14 cellular contexts compared by ENCODE assay signal in genomic region chr1:18182518-18183160, GRCh38.
DNase-seq lines count a peak whose midpoint lies in the region; ATAC-seq, FAIRE-seq and TF ChIP-seq lines count a peak whose summit lies in the region.
"Had no signal": no experiment of that assay in that cellular context is flagged by ENCODE, and none has a peak within 500 bp of the region (broad histone marks: within the 10 kb centered on the region; RNA-seq: fewer than 3 reads in every experiment).

No MANE protein-coding gene starts in this region.

- POLR2A ChIA-PET in H1 (lab: Charles Lee; ENCODE audit: partially characterized antibody): no interaction called here

- peak in 1 of 3 experiments; percentile 17; a peak in 1 of 4 replicates for TF ChIP-seq CTCF in H1 (IDR thresholded peaks at IDR 0.05; ENCODE audit: control extremely low read depth in 1 of 3, insufficient read depth in 1 of 3, low read depth in 1 of 3, low read length in 3 of 3)
- no peak for TF ChIP-seq CTCF in retinal pigment epithelial cell (conservative IDR thresholded peaks at IDR 0.05; ENCODE audit: low read depth, low read length)

- H3K4me1 Mint-ChIP-seq in T-helper 17 cell: no peaks in the 10 kb centered on the region
- H3K4me1 Mint-ChIP-seq: activated CD4-positive, alpha-beta T cell treated with anti-CD3 and anti-CD28 coated beads for 36 hours had no signal

- H4K5ac ChIP-seq in H1 (ENCODE audit: insufficient read length, low read depth, low read length): no peak overlapping the region

- no peak overlapping the region for H2AFZ ChIP-seq in H1 (ENCODE audit: low read length)

- no peak overlapping the region for H4K8ac ChIP-seq in H1 (ENCODE audit: extremely low read depth, insufficient read depth, low read length)

- no peak for TF ChIP-seq EP300 in H1 (IDR thresholded peaks at IDR 0.05; ENCODE audit: borderline replicate concordance in 1 of 2, low read depth in 2 of 2, low read length in 2 of 2)

- H3K9me3 ChIP-seq in H1 (ENCODE audit: insufficient read depth in 2 of 2, low read depth in 1 of 2, low read length in 1 of 2): no peaks in the 10 kb centered on the region
- no peaks in the 10 kb centered on the region for H3K9me3 ChIP-seq in T-helper 17 cell (ENCODE audit: control insufficient read depth, low read length, poor library complexity, severe bottlenecking)
- H3K9me3 ChIP-seq: right lobe of liver, tibial nerve had no signal

- H3K56ac ChIP-seq in H1 (replicated peaks; ENCODE audit: insufficient read length, low read depth, low read length): no peak overlapping the region

- H3K18ac ChIP-seq in H1 (ENCODE audit: extremely low read depth, low read length): no peak overlapping the region

- no peak overlapping the region for H3K4ac ChIP-seq in H1 (replicated peaks; ENCODE audit: insufficient read length, low read depth, low read length)

- no peaks in the 10 kb centered on the region for H3K27me3 ChIP-seq in H1 (replicated peaks in 1 of 4; ENCODE audit: control insufficient read depth in 3 of 4, extremely low read depth in 1 of 4, insufficient read depth in 3 of 4, low read length in 3 of 4)
- H3K27me3 ChIP-seq: right lobe of liver had no signal

- H3K27me3 Mint-ChIP-seq in T-helper 17 cell: peaks cover 75% of the 10 kb centered on the region

- no peak overlapping the region for H2BK15ac ChIP-seq in H1 (ENCODE audit: low read length)

- H4K20me1 ChIP-seq in H1 (replicated peaks in 1 of 2; ENCODE audit: control insufficient read depth in 1 of 2, insufficient read depth in 2 of 2, low read length in 2 of 2): no peaks in the 10 kb centered on the region

- no peak overlapping the region for H2BK5ac ChIP-seq in H1 (ENCODE audit: low read depth, low read length)

- H2BK20ac ChIP-seq in H1 (ENCODE audit: low read length): 0 out of 2 replicates have a peak overlapping the region, but pooled peaks have one; percentile 34

- no peak overlapping the region for H2AK5ac ChIP-seq in H1 (ENCODE audit: low read depth, low read length)

- ATAC-seq in HG03159 (IDR thresholded peaks at IDR 0.05; ENCODE audit: unreplicated experiment): no peak
- no peak for ATAC-seq in T-helper 17 cell
- ATAC-seq: activated CD4-positive, alpha-beta T cell treated with anti-CD3 and anti-CD28 coated beads for 36 hours; esophagus mucosa had no signal

- H3K23me2 ChIP-seq in H1 (ENCODE audit: low read depth, low read length): peaks cover 2% of the 10 kb centered on the region; the same call in 1 of the 2 replicates

- no peak overlapping the region for H4K91ac ChIP-seq in H1 (replicated peaks; ENCODE audit: insufficient read length, low read length)

- no peak for FAIRE-seq in H1 (lab: Jason Lieb, UNC)

- H3K79me1 ChIP-seq in H1 (ENCODE audit: low read depth, low read length): no peaks in the 10 kb centered on the region

- no peak overlapping the region for H2BK120ac ChIP-seq in H1 (replicated peaks; ENCODE audit: low read depth, low read length)

- TF ChIP-seq RAD21 in H1 (IDR thresholded peaks at IDR 0.05 in 1 of 2, conservative IDR thresholded peaks at IDR 0.05 in 1 of 2; ENCODE audit: low read depth in 2 of 2, low read length in 2 of 2): peak; percentile 17 to 21; a peak in 2 of 4 replicates

- no peaks in the 10 kb centered on the region for H3K36me3 ChIP-seq in H1 (ENCODE audit: control insufficient read depth in 2 of 4, insufficient read depth in 4 of 4, low read length in 3 of 4)
- H3K36me3 ChIP-seq: right lobe of liver, tibial nerve had no signal

- H3K36me3 Mint-ChIP-seq in T-helper 17 cell (ENCODE audit: low read depth): no peaks in the 10 kb centered on the region

- WGBS in H1 (ENCODE audit: extremely low coverage in 1 of 2, insufficient coverage in 1 of 2, insufficient read length in 1 of 2, insufficient replicate concordance in 2 of 2, low coverage in 1 of 2, low lambda C conversion rate in 2 of 2, missing lambda C conversion rate in 1 of 2), 2 experiments: 87% methylated on average over 10 of the region's 10 CpGs; no CpG with 5 or more reads in 1 of the 2 experiments

- no peak overlapping the region for H3K27ac ChIP-seq in H1 (ENCODE audit: low read depth, low read length)
- H3K27ac ChIP-seq: right lobe of liver, tibial nerve had no signal

- H3K4me3 Mint-ChIP-seq in T-helper 17 cell: no peak overlapping the region
- H3K4me3 Mint-ChIP-seq: activated CD4-positive, alpha-beta T cell treated with anti-CD3 and anti-CD28 coated beads for 36 hours had no signal

- CTCF ChIA-PET in H1 (lab: Charles Lee; ENCODE audit: partially characterized antibody): interaction anchor here (0.7 to 1.5 kb wide), 6 partner anchors 9 to 198 kb away, joined by 3 to 4 read pairs (median 3); no protein-coding TSS in a partner anchor

- peaks cover 0 to 6% (median 3%) of the 10 kb centered on the region in 4 experiments; a peak in 4 of 7 replicates for H3K4me1 ChIP-seq in H1 (replicated peaks in 1 of 4; ENCODE audit: control insufficient read depth in 3 of 4, insufficient read depth in 4 of 4, low read length in 3 of 4)
- H3K4me1 ChIP-seq: right lobe of liver, tibial nerve had no signal

- H2BK12ac ChIP-seq in H1 (ENCODE audit: low read depth, low read length): no peak overlapping the region

- no peak overlapping the region for H3K9ac ChIP-seq in H1 (replicated peaks in 1 of 4; ENCODE audit: extremely low read depth in 1 of 4, low read depth in 3 of 4, low read length in 3 of 4)

- TF ChIP-seq POLR2A in H1 (IDR thresholded peaks at IDR 0.05; ENCODE audit: control extremely low read depth in 1 of 2, low read depth in 2 of 2, low read length in 2 of 2): no peak

- H3K27ac Mint-ChIP-seq in T-helper 17 cell: no peak overlapping the region
- H3K27ac Mint-ChIP-seq: activated CD4-positive, alpha-beta T cell treated with anti-CD3 and anti-CD28 coated beads for 36 hours had no signal

- H3K4me3 ChIP-seq in H1 (ENCODE audit: extremely low read depth in 1 of 4, insufficient read depth in 2 of 4, low read depth in 3 of 4, low read length in 4 of 4): no peak overlapping the region
- no peak overlapping the region for H3K4me3 ChIP-seq in retinal pigment epithelial cell (ENCODE audit: low read length)
- H3K4me3 ChIP-seq: right lobe of liver, tibial nerve had no signal

- H3K79me2 ChIP-seq in H1 (ENCODE audit: control insufficient read depth in 1 of 2, insufficient read depth in 2 of 2, low read length in 2 of 2): no peaks in the 10 kb centered on the region

- no peak overlapping the region; a peak in 1 of 4 replicates for H3K4me2 ChIP-seq in H1 (ENCODE audit: insufficient read depth in 1 of 2, low read depth in 2 of 2, low read length in 2 of 2)

- no peak overlapping the region for H3K14ac ChIP-seq in H1 (ENCODE audit: insufficient read length)

- DNase-seq in NCI-H510A treated with DMSO at 0.1 percent for 48 hours (lab: John Stamatoyannopoulos, UW): peak; percentile 29
- no peak for DNase-seq in NCI-H510A (lab: John Stamatoyannopoulos, UW)
- peak; percentile 31 for DNase-seq in NCI-H1092 treated with DMSO at 0.1 percent for 48 hours (lab: John Stamatoyannopoulos, UW)
- DNase-seq in H1 (ENCODE audit: low read depth in 1 of 2, low spot score in 2 of 2): no peak
- peak; percentile 2 for DNase-seq in retinal pigment epithelial cell (ENCODE audit: low read depth)
- no peak for DNase-seq in activated CD4-positive, alpha-beta T cell treated with anti-CD3 and anti-CD28 coated beads, Interleukin-2, amount 50 U/mL, for 1 hour
- no peak for DNase-seq in T-helper 17 cell
- DNase-seq: activated CD4-positive, alpha-beta T cell treated with anti-CD3 and anti-CD28 coated beads for 36 hours; activated effector memory CD4-positive, alpha-beta T cell treated with Interleukin-2 at 50 U/mL for 16 hours; GF-D8 had no signal

- no peak overlapping the region for H3K23ac ChIP-seq in H1 (ENCODE audit: insufficient read length)

TF ChIP-seq in H1, 55 proteins besides CTCF, POLR2A, EP300 and RAD21 (continues in another document):
- TF ChIP-seq EGR1 (IDR thresholded peaks at IDR 0.05; ENCODE audit: borderline replicate concordance, low read depth, low read length) (no peak), CREB1 (IDR thresholded peaks at IDR 0.05) (no peak), HDAC2 (IDR thresholded peaks at IDR 0.05; ENCODE audit: borderline replicate concordance in 1 of 2, low read depth in 2 of 2, low read length in 2 of 2) (no peak), TAF1 (IDR thresholded peaks at IDR 0.05; ENCODE audit: low read depth, low read length) (no peak), SAP30 (IDR thresholded peaks at IDR 0.05; ENCODE audit: insufficient read depth, insufficient replicate concordance, low read length) (no peak), ATF3 (IDR thresholded peaks at IDR 0.05; ENCODE audit: insufficient read depth, low read depth, low read length) (no peak), TEAD4 (IDR thresholded peaks at IDR 0.05; ENCODE audit: low read depth, low read length) (no peak), TAF7 (optimal IDR thresholded peaks at IDR 0.05; ENCODE audit: borderline replicate concordance, low read depth, low read length) (no peak), SIX5 (IDR thresholded peaks at IDR 0.05; ENCODE audit: low read depth, low read length) (no peak), NANOG (IDR thresholded peaks at IDR 0.05; ENCODE audit: insufficient read depth, low read depth, low read length, poor library complexity, severe bottlenecking) (no peak), GABPA (IDR thresholded peaks at IDR 0.05; ENCODE audit: borderline replicate concordance, insufficient read depth, low read length) (no peak)

Comparison
In these comparisons a context has a peak if more than half of its experiments do, and no peak if none do; other contexts are left out.
1. DNase-seq: peak in NCI-H510A treated with DMSO at 0.1 percent for 48 hours (single experiment), NCI-H1092 treated with DMSO at 0.1 percent for 48 hours (single experiment) and retinal pigment epithelial cell (single experiment); none in NCI-H510A (single experiment), H1 (0 of 2), activated CD4-positive, alpha-beta T cell treated with anti-CD3 and anti-CD28 coated beads, Interleukin-2, amount 50 U/mL, for 1 hour (single experiment) and T-helper 17 cell (0 of 3).